Comparison of ENCODE assay signal across 27 cellular contexts in genomic region chr20:36796117-36796516, GRCh38.
"Had no signal": no experiment of that assay in that cellular context is flagged by ENCODE, and none has a peak within 500 bp of the region (broad histone marks: within the 10 kb centered on the region; RNA-seq: fewer than 3 reads in every experiment).

No MANE protein-coding gene starts in this region.

- H3K9me3 Mint-ChIP-seq: dendritic cell treated with granulocyte-macrophage colony-stimulating factor and Interleukin-4, amounts not matched to agents 40 ng/mL and 50 ng/mL, for 4 days; mesothelial cell of epicardium; naive B cell; natural killer cell treated with Interleukin-12 subunit alpha and Interleukin-12 subunit beta and Interleukin-15 and Interleukin-18, amount 100 ng/mL, for 72 hours; neural crest cell had no signal

- H3K27ac Mint-ChIP-seq: dendritic cell treated with granulocyte-macrophage colony-stimulating factor and Interleukin-4, amounts not matched to agents 40 ng/mL and 50 ng/mL, for 4 days; mesothelial cell of epicardium; natural killer cell treated with Interleukin-12 subunit alpha and Interleukin-12 subunit beta and Interleukin-15 and Interleukin-18, amount 100 ng/mL, for 72 hours had no signal

- H3K4me1 ChIP-seq: colonic mucosa, pancreas had no signal

- H3K27me3 ChIP-seq: colonic mucosa, esophagus squamous epithelium, neutrophil, pancreas, stomach, thyroid gland, vagina had no signal

- H3K27me3 Mint-ChIP-seq: dendritic cell treated with granulocyte-macrophage colony-stimulating factor and Interleukin-4, amounts not matched to agents 40 ng/mL and 50 ng/mL, for 4 days; naive B cell; natural killer cell treated with Interleukin-12 subunit alpha and Interleukin-12 subunit beta and Interleukin-15 and Interleukin-18, amount 100 ng/mL, for 72 hours had no signal

- ATAC-seq: mucosa of descending colon; natural killer cell treated with Interleukin-12 subunit alpha and Interleukin-12 subunit beta and Interleukin-15 and Interleukin-18, amount 100 ng/mL, for 72 hours; pancreas; sciatic nerve had no signal

- H3K36me3 Mint-ChIP-seq: natural killer cell treated with Interleukin-12 subunit alpha and Interleukin-12 subunit beta and Interleukin-15 and Interleukin-18, amount 100 ng/mL, for 72 hours had no signal

- H3K4me3 ChIP-seq: colonic mucosa, esophagus squamous epithelium, mucosa of descending colon, pancreas, smooth muscle cell, stomach, thyroid gland, vagina had no signal

- H3K36me3 ChIP-seq: neutrophil had no signal

- H3K9me3 ChIP-seq: colonic mucosa, esophagus squamous epithelium, mucosa of descending colon, neutrophil, pancreas, stomach, thyroid gland, vagina had no signal

- H3K4me1 Mint-ChIP-seq: mesothelial cell of epicardium, neural crest cell had no signal

- H3K4me3 Mint-ChIP-seq: dendritic cell treated with granulocyte-macrophage colony-stimulating factor and Interleukin-4, amounts not matched to agents 40 ng/mL and 50 ng/mL, for 4 days; mesothelial cell of epicardium; naive B cell; natural killer cell treated with Interleukin-12 subunit alpha and Interleukin-12 subunit beta and Interleukin-15 and Interleukin-18, amount 100 ng/mL, for 72 hours; neural crest cell had no signal

- DNase-seq: colonic mucosa; effector CD8-positive, alpha-beta T cell; esophagus squamous epithelium; foreskin melanocyte; glutamatergic neuron; mesenchymal stem cell; mucosa of descending colon; naive B cell; pancreas; stimulated activated CD4-positive, alpha-beta T cell treated with anti-CD3 and anti-CD28 coated beads, Interleukin-12 subunit alpha, Interleukin-12 subunit beta, amount 100 ng/mL, for 4 hours; stimulated activated CD4-positive, alpha-beta T cell treated with anti-CD3 and anti-CD28 coated beads, Interleukin-1b, Interleukin-23, amount 100 ng/mL, for 48 hours; stimulated activated CD4-positive, alpha-beta T cell treated with anti-CD3 and anti-CD28 coated beads, Interleukin-4, amount 100 ng/mL, for 1 hour; stimulated activated CD8-positive, alpha-beta memory T cell treated with anti-CD3 and anti-CD28 coated beads, Interleukin-4, amount 100 ng/mL, for 48 hours; stimulated activated naive CD4-positive, alpha-beta T cell; stomach; thyroid gland; trophoblast cell had no signal

- FAIRE-seq: endothelial cell of umbilical vein, keratinocyte, pancreas had no signal

- H3K27ac ChIP-seq: colonic mucosa, esophagus squamous epithelium, neutrophil, pancreas, stomach, vagina had no signal

- H3K4me2 ChIP-seq: smooth muscle cell had no signal
